In genomic region chr21:32329331-32329730, GRCh38 we compare ENCODE assay signal across 13 cellular contexts. TPM values are rescaled to one million over a fixed set of nuclear protein-coding genes. Genes with fewer than 3 reads are reported as not detected.
A peak's percentile ranks its signal among the peaks of the same experiment; 100 is the strongest.
DNase-seq lines count a peak whose midpoint lies in the region; ATAC-seq and TF ChIP-seq lines count a peak whose summit lies in the region.
"Had no signal": no experiment of that assay in that cellular context is flagged by ENCODE, and none has a peak within 500 bp of the region (broad histone marks: within the 10 kb centered on the region; RNA-seq: fewer than 3 reads in every experiment).

No MANE protein-coding gene starts in this region.

- H3K4me1 ChIP-seq in thyroid gland: peaks cover 6 to 7% of the 10 kb centered on the region in 2 donors
- H3K4me1 ChIP-seq: parathyroid adenoma had no signal

- peaks cover 18 to 20% of the 10 kb centered on the region in 2 donors for H3K36me3 ChIP-seq in thyroid gland

- intact Hi-C loops in thyroid gland (cut with DNase I): no loop called here

- H3K27me3 Mint-ChIP-seq in mesothelial cell of epicardium (ENCODE audit: low read depth): no peaks in the 10 kb centered on the region
- peaks cover 2% of the 10 kb centered on the region for H3K27me3 Mint-ChIP-seq in endothelial cell (ENCODE audit: unreplicated experiment)

- ATAC-seq in GM19324 (IDR thresholded peaks at IDR 0.05; ENCODE audit: low FRiP score, unreplicated experiment): no peak
- no peak for ATAC-seq in HG03469 (IDR thresholded peaks at IDR 0.05; ENCODE audit: unreplicated experiment)
- ATAC-seq: HCT116 had no signal

- H3K4me1 Mint-ChIP-seq in mesothelial cell of epicardium (peaks cover 4% of the 10 kb centered on the region), endothelial cell (ENCODE audit: unreplicated experiment) (peaks cover 19% of the 10 kb centered on the region)

- DNase-seq in NOMO-1 treated with DMSO at 0.1 percent for 48 hours (lab: John Stamatoyannopoulos, UW; ENCODE audit: unreplicated experiment): peak; percentile 56
- peak; percentile 38 for DNase-seq in dermis blood vessel endothelial cell
- DNase-seq in mesothelial cell of epicardium (ENCODE audit: low spot score in 2 of 2, unreplicated experiment in 2 of 2): no peak
- DNase-seq in thyroid gland: no peak
- no peak for DNase-seq in D341Med (ENCODE audit: low spot score)
- DNase-seq in endothelial cell (ENCODE audit: low spot score): no peak
- DNase-seq: T1000 had no signal

- no peak overlapping the region for H3K4me3 Mint-ChIP-seq in mesothelial cell of epicardium
- no peak overlapping the region for H3K4me3 Mint-ChIP-seq in endothelial cell (ENCODE audit: unreplicated experiment)

- H3K27me3 ChIP-seq in thyroid gland: no peaks in the 10 kb centered on the region

- TF ChIP-seq CTCF in mesothelial cell of epicardium (IDR thresholded peaks at IDR 0.05; ENCODE audit: unreplicated experiment) (no peak), thyroid gland (IDR thresholded peaks at IDR 0.05) (no peak), endothelial cell (IDR thresholded peaks at IDR 0.05; ENCODE audit: unreplicated experiment) (no peak)

- peaks cover 12% of the 10 kb centered on the region for H3K9me3 Mint-ChIP-seq in mesothelial cell of epicardium
- no peaks in the 10 kb centered on the region for H3K9me3 Mint-ChIP-seq in endothelial cell (ENCODE audit: unreplicated experiment)

- H3K36me3 Mint-ChIP-seq in mesothelial cell of epicardium (peaks cover 64% of the 10 kb centered on the region), endothelial cell (ENCODE audit: low read depth, unreplicated experiment) (peaks cover 25% of the 10 kb centered on the region)

- H3K27ac Mint-ChIP-seq in mesothelial cell of epicardium (peak overlapping the region; percentile 12), endothelial cell (ENCODE audit: unreplicated experiment) (no peak overlapping the region)

- no peaks in the 10 kb centered on the region for H3K9me3 ChIP-seq in thyroid gland

- 74 to 78% methylated on average over 2 of the region's 2 CpGs for WGBS in thyroid gland, 2 donors

- no peak for TF ChIP-seq POLR2A in thyroid gland (IDR thresholded peaks at IDR 0.05)

- peak overlapping the region; percentile 24 to 50 (median 34) for H3K27ac ChIP-seq in thyroid gland
- H3K27ac ChIP-seq: KMS-11 had no signal

- H3K4me3 ChIP-seq in thyroid gland (replicated peaks in 1 of 3): no peak overlapping the region

RNA-seq across cellular contexts. Expression of gene MRAP, which starts 30.7 kb away (rescaled TPM):
- total RNA-seq in dermis blood vessel endothelial cell (not detected in 2 replicates), mesothelial cell of epicardium (not detected in 3 replicates), thyroid gland (not detected), endothelial cell (ENCODE audit: unreplicated experiment) (not detected)
- total RNA-seq: kidney epithelial cell had no signal

RNA-seq across cellular contexts. Expression of gene MIS18A, which starts 50.5 kb away (rescaled TPM):
- total RNA-seq in dermis blood vessel endothelial cell: 6.8 and 11.3 TPM in 2 replicates
- total RNA-seq in mesothelial cell of epicardium: 18.9 to 19.8 TPM (median 19.0 TPM) in 3 replicates
- 1 to 10 TPM; 4.8 to 7.1 (median 7.0) TPM for total RNA-seq in thyroid gland
- 17.2 TPM for total RNA-seq in endothelial cell (ENCODE audit: unreplicated experiment)

Comparison
In these comparisons a context has a peak if more than half of its experiments do, and no peak if none do; other contexts are left out.
1. DNase-seq: peak in NOMO-1 treated with DMSO at 0.1 percent for 48 hours (single experiment) and dermis blood vessel endothelial cell (single experiment); none in mesothelial cell of epicardium (0 of 2), thyroid gland (0 of 2), D341Med (single experiment) and endothelial cell (single experiment).